Comparison of ENCODE assay signal across 8 cellular contexts in genomic region chr12:32755654-32756475, GRCh38. TPM values are rescaled to one million over a fixed set of nuclear protein-coding genes. Genes with fewer than 3 reads are reported as not detected.
DNase-seq lines count a peak whose midpoint lies in the region; FAIRE-seq and TF ChIP-seq lines count a peak whose summit lies in the region.

Gene YARS2, minus strand, starts transcription at chr12:32755897. Its CDS starts 23 bp downstream, at chr12:32755874.

- peaks cover 7% of the 10 kb centered on the region for H3K79me1 ChIP-seq in neuronal stem cell (ENCODE audit: low read depth, low read length)

- H3K36me3 ChIP-seq in HAP-1 (replicated peaks) (peaks cover 25% of the 10 kb centered on the region), MM.1S (replicated peaks; ENCODE audit: insufficient read depth, low read length) (peaks cover 6% of the 10 kb centered on the region; the same call in 1 of the 2 replicates), neuronal stem cell (replicated peaks in 1 of 2; ENCODE audit: control insufficient read depth in 2 of 2, insufficient read depth in 2 of 2, low read length in 2 of 2) (peaks cover 11 to 33% of the 10 kb centered on the region in 2 donors)

- peak within 1 kb of the TSS; percentile 33 for H3K14ac ChIP-seq in neuronal stem cell (ENCODE audit: low read length)

- in situ Hi-C loops in HAP-1 (cut with MboI; ENCODE audit: low sequenced_read_pairs) = loop anchor here (5.0 to 25.0 kb wide), 3 partner anchors 149 to 1266 kb away; partner anchors contain the start of gene ALG10

- peak; percentile 84 for TF ChIP-seq CTCF in MM.1S (IDR thresholded peaks at IDR 0.05; ENCODE audit: low read length)

- H3K4me2 ChIP-seq in MM.1S (ENCODE audit: low read depth, low read length) = peak within 1 kb of the TSS; percentile 97
- peak within 1 kb of the TSS; percentile 86 for H3K4me2 ChIP-seq in neuronal stem cell (ENCODE audit: insufficient read depth, low read length, poor library complexity, severe bottlenecking)

- peak within 1 kb of the TSS; percentile 60 for H3K4ac ChIP-seq in neuronal stem cell (ENCODE audit: low read length)

- H3K9me3 ChIP-seq in HAP-1 (no peaks in the 10 kb centered on the region), MM.1S (replicated peaks; ENCODE audit: insufficient read depth, low read length) (no peaks in the 10 kb centered on the region), neuronal stem cell (replicated peaks in 1 of 2; ENCODE audit: control insufficient read depth in 2 of 2, insufficient read depth in 1 of 2, low read depth in 1 of 2, low read length in 2 of 2) (no peaks in the 10 kb centered on the region)

- peak within 1 kb of the TSS; percentile 96 for H3K4me3 ChIP-seq in HAP-1
- peak within 1 kb of the TSS; percentile 84 for H3K4me3 ChIP-seq in MM.1S (ENCODE audit: low read length)
- peak within 1 kb of the TSS; percentile 88 to 97 for H3K4me3 ChIP-seq in neuronal stem cell (ENCODE audit: low read length in 2 of 2)

- no peaks in the 10 kb centered on the region for H3K9me2 ChIP-seq in MM.1S (replicated peaks; ENCODE audit: insufficient read depth, low read length)

- peaks cover 37% of the 10 kb centered on the region for H3K79me2 ChIP-seq in MM.1S (ENCODE audit: low read length)

- H2AK5ac ChIP-seq in neuronal stem cell (ENCODE audit: low read depth, low read length) = peak within 1 kb of the TSS; percentile 65

- peak within 1 kb of the TSS; percentile 98 for H3K18ac ChIP-seq in neuronal stem cell (ENCODE audit: low read length)

- H3K27me3 ChIP-seq in HAP-1 (ENCODE audit: low read depth) = peaks cover 5% of the 10 kb centered on the region; the same call in 1 of the 2 replicates
- no peaks in the 10 kb centered on the region for H3K27me3 ChIP-seq in MM.1S (replicated peaks; ENCODE audit: insufficient read depth, low read length)
- peaks cover 0 to 8% (median 0%) of the 10 kb centered on the region in 3 experiments for H3K27me3 ChIP-seq in neuronal stem cell (ENCODE audit: control insufficient read depth in 3 of 3, insufficient read depth in 3 of 3, low read depth in 1 of 3, low read length in 3 of 3)

- peak within 1 kb of the TSS; percentile 64 for H2BK15ac ChIP-seq in neuronal stem cell (ENCODE audit: low read length)

- FAIRE-seq in G401.6 (lab: Jason Lieb, UNC) = peak; percentile 94

- H2BK5ac ChIP-seq in neuronal stem cell (ENCODE audit: low read length) = peak within 1 kb of the TSS; percentile 47

- H4K8ac ChIP-seq in neuronal stem cell (ENCODE audit: low read depth, low read length) = no peak within 1 kb of the TSS

- peak within 1 kb of the TSS; percentile 99 for H2AFZ ChIP-seq in MM.1S (ENCODE audit: low read length)
- H2AFZ ChIP-seq in neuronal stem cell (ENCODE audit: low read length) = peak within 1 kb of the TSS; percentile 96

- peak within 1 kb of the TSS; percentile 36 for H2BK12ac ChIP-seq in neuronal stem cell (ENCODE audit: low read length)

- peak within 1 kb of the TSS; percentile 70 for H3K27ac ChIP-seq in MM.1S (ENCODE audit: low read length)
- peak within 1 kb of the TSS; percentile 81 for H3K27ac ChIP-seq in neuronal stem cell (replicated peaks; ENCODE audit: low read length)
- peak within 1 kb of the TSS; percentile 97 for H3K27ac ChIP-seq in substantia nigra (ENCODE audit: low read depth, low read length, poor library complexity, severe bottlenecking)

- H4K91ac ChIP-seq in neuronal stem cell (ENCODE audit: low read depth, low read length, poor library complexity) = no peak within 1 kb of the TSS

- H3K23ac ChIP-seq in neuronal stem cell (ENCODE audit: low read depth, low read length, poor library complexity) = peak within 1 kb of the TSS; percentile 38

- peaks cover 12% of the 10 kb centered on the region for H3K4me1 ChIP-seq in HAP-1
- peaks cover 14% of the 10 kb centered on the region for H3K4me1 ChIP-seq in MM.1S (ENCODE audit: low read length)
- H3K4me1 ChIP-seq in neuronal stem cell (ENCODE audit: control insufficient read depth in 2 of 2, insufficient read depth in 1 of 2, low read depth in 1 of 2, low read length in 2 of 2) = peaks cover 6 to 12% of the 10 kb centered on the region in 2 donors

- H2BK120ac ChIP-seq in neuronal stem cell (ENCODE audit: low read depth, low read length) = peak within 1 kb of the TSS; percentile 27

- H3K9ac ChIP-seq in MM.1S (ENCODE audit: low read length) (peak within 1 kb of the TSS; percentile 83), neuronal stem cell (ENCODE audit: low read depth, low read length, poor library complexity) (peak within 1 kb of the TSS; percentile 95)

- DNase-seq in HAP-1 (ENCODE audit: low spot score in 2 of 2) (peak; percentile 96 to 98), MM.1S (peak; percentile 99), SIG-M5 treated with dmso at 0.1 percent for 504 hours (lab: John Stamatoyannopoulos, UW; ENCODE audit: unreplicated experiment) (peak; percentile 95), foreskin melanocyte (peak; percentile 92), neuronal stem cell (ENCODE audit: low spot score) (peak; percentile 88), substantia nigra (lab: John Stamatoyannopoulos, UW) (peak; percentile 54 to 95 (median 87))
- DNase-seq in activated gamma-delta T cell treated with anti-CD3 and anti-CD28 coated beads, Interleukin-2, amount 50 U/mL, for 16 hours (ENCODE audit: low read depth) = peak; percentile 80

- peaks cover 5% of the 10 kb centered on the region; the same call in 1 of the 2 replicates for H3F3A ChIP-seq in MM.1S (ENCODE audit: insufficient read depth, low read length)

- no peaks in the 10 kb centered on the region for H4K20me1 ChIP-seq in MM.1S (ENCODE audit: insufficient read depth, low read length)

- no CpG with 5 or more reads among the region's 39 CpGs for WGBS in neuronal stem cell (ENCODE audit: extremely low coverage in 2 of 2, insufficient read length in 2 of 2, insufficient replicate concordance in 1 of 2), 2 donors

RNA-seq across cellular contexts. Expression of gene YARS2, which starts in this region (rescaled TPM):
- 16.9 TPM for polyA plus RNA-seq in neuronal stem cell (2013, experiment 1 of 2)
- polyA plus RNA-seq in neuronal stem cell (2013, experiment 2 of 2) = 15.5 TPM

Comparison
In these comparisons a context has a peak if more than half of its experiments do, and no peak if none do; other contexts are left out.
1. Peak in every context shown above with its lines: DNase-seq, H3K4me3 ChIP-seq and H3K27ac ChIP-seq.